Comparison of ENCODE assay signal across 8 cellular contexts in the genomic region with DNA sequence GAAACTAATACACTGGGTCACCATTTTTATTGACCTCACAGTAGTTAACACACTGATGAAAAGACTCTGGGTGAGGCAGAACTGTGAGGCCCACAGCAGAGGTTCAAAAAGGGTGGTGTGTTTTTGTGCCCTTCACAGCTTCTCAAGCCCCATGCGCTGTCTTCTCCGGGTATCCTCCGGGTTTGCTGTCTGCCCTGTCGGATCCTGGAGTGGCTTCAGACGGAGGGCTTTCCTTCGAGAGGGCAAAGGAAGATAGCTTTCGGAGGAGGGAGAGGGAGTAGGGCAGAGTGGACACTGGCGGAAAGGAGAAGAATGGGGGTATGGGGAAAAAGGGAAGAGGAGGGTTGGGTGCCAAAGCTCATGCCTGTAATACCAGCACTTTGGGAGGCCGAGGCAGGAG.
"Had no signal": no experiment of that assay in that cellular context is flagged by ENCODE, and none has a peak within 500 bp of the region (broad histone marks: within the 10 kb centered on the region; RNA-seq: fewer than 3 reads in every experiment).

No MANE protein-coding gene starts in this region.

- FAIRE-seq: G401.6, GM12878, GM12891, GM12892, GM18507, GM19239 had no signal

- H3K4me3 ChIP-seq: GM12878 had no signal

- DNase-seq: GDM1, GF-D8 had no signal

- ATAC-seq: GM12878 had no signal
